8 cellular contexts compared by ENCODE assay signal in the genomic region with DNA sequence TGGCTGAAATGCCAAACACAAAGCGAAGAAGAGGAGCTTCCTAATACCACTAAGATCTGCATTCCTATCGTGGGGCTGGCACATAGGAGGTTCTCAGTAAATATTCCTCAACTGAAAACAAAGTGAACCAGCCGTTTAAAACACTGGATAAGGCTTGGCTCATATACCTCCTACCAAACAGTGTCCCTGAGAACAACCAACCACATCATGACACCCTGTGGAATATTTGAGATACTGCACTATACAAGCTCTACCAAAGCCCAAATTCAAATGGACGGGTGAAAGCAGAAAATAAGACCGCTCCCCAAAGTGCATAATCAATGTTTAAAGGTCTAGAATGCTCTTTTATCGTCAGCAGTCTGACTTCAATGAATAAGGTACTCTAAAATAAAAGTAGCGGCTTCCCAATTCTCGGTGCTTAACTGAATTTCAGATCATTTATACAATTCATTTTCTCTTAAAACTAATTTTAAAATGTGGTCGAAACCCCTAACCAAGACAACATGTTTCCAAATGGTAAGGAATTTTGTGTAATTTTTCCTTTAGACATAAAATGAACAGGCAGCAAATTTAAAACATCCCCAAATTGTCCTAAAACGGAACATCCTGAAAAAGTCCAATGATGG.
DNase-seq lines count a peak whose midpoint lies in the region; ATAC-seq, FAIRE-seq and TF ChIP-seq lines count a peak whose summit lies in the region.

No MANE protein-coding gene starts in this region.

- H3K9me3 ChIP-seq in HepG2 (ENCODE audit: low read length) (no peaks in the 10 kb centered on the region; the same call in 1 of the 2 replicates), vagina (no peaks in the 10 kb centered on the region)

- WGBS in HepG2 (ENCODE audit: low lambda C conversion rate): 15% methylated on average over 10 of the region's 10 CpGs

- H3K27ac Mint-ChIP-seq in MCF 10A (ENCODE audit: low read depth, unreplicated experiment): no peak overlapping the region

- CTCF ChIA-PET in MCF 10A (lab: Yijun Ruan, JAX): interaction anchor here (0.6 to 2.2 kb wide), 19 partner anchors 9 to 1204 kb away, joined by 3 to 11 read pairs (median 3); no protein-coding TSS in a partner anchor
- CTCF ChIA-PET in HepG2 (lab: Yijun Ruan, JAX; ENCODE audit: low intra/inter-chr PET ratio, low total read pairs): no interaction called here

- H4K20me1 ChIP-seq in HepG2 (ENCODE audit: insufficient read depth, low read length): no peaks in the 10 kb centered on the region

- no peak overlapping the region for H3K4me3 Mint-ChIP-seq in MCF 10A (ENCODE audit: unreplicated experiment)

- H3K9me3 Mint-ChIP-seq in MCF 10A (ENCODE audit: unreplicated experiment): no peaks in the 10 kb centered on the region

- no peaks in the 10 kb centered on the region for H3K4me1 Mint-ChIP-seq in MCF 10A (ENCODE audit: insufficient read depth, unreplicated experiment)

- no peak overlapping the region for H3K4me3 ChIP-seq in HepG2 (replicated peaks in 1 of 3; ENCODE audit: insufficient read depth in 1 of 3, low read depth in 2 of 3, low read length in 3 of 3)
- H3K4me3 ChIP-seq in vagina: no peak overlapping the region

- H3K36me3 Mint-ChIP-seq in MCF 10A (ENCODE audit: insufficient read depth, unreplicated experiment): no peaks in the 10 kb centered on the region

- no TSS peak for BruUV-seq in MCF 10A (replicated peaks; lab: Mats Ljungman, UMichigan)
- BruUV-seq in HepG2 (replicated peaks; lab: Mats Ljungman, UMichigan): no TSS peak

- H3K4me1 ChIP-seq in HepG2 (ENCODE audit: insufficient read depth, low read length): no peaks in the 10 kb centered on the region
- no peaks in the 10 kb centered on the region for H3K4me1 ChIP-seq in vagina

- no peaks in the 10 kb centered on the region for H3K79me2 ChIP-seq in HepG2 (ENCODE audit: insufficient read depth, low read length)

- no peak overlapping the region for H3K9ac ChIP-seq in HepG2 (ENCODE audit: insufficient read depth, low read depth, low read length)

- H3K27me3 ChIP-seq in HepG2 (ENCODE audit: control insufficient read depth in 1 of 2, insufficient read depth in 2 of 2, low read length in 2 of 2) (no peaks in the 10 kb centered on the region), vagina (no peaks in the 10 kb centered on the region)

- no peak for TF ChIP-seq POLR2A in HepG2 (IDR thresholded peaks at IDR 0.05; ENCODE audit: insufficient read depth in 1 of 2, low read depth in 2 of 2, low read length in 2 of 2)
- no peak for TF ChIP-seq POLR2A in vagina (IDR thresholded peaks at IDR 0.05)

- H3K27me3 Mint-ChIP-seq in MCF 10A (ENCODE audit: insufficient read depth, unreplicated experiment): peaks cover 41% of the 10 kb centered on the region

- TF ChIP-seq RAD21 in HepG2 (CRISPR knock-in tag; IDR thresholded peaks at IDR 0.05): peak; percentile 15; the same call in 1 of the 2 replicates

- ATAC-seq in HepG2 (peak; percentile 89), HG03565 (IDR thresholded peaks at IDR 0.05; ENCODE audit: unreplicated experiment) (no peak), GM19455 (IDR thresholded peaks at IDR 0.05; ENCODE audit: unreplicated experiment) (no peak)

- no peak overlapping the region for H3K27ac ChIP-seq in HepG2 (ENCODE audit: extremely low read length, insufficient read depth, low read length)
- no peak overlapping the region for H3K27ac ChIP-seq in vagina

- H3K4me2 ChIP-seq in HepG2 (ENCODE audit: low read depth, low read length): no peak overlapping the region

- no peak for FAIRE-seq in HepG2 (lab: Jason Lieb, UNC)

- TF ChIP-seq EP300 in HepG2 (IDR thresholded peaks at IDR 0.05; ENCODE audit: low read depth in 2 of 2, low read length in 2 of 2): no peak
- no peak for TF ChIP-seq EP300 in HepG2 (CRISPR knock-in tag; IDR thresholded peaks at IDR 0.05; ENCODE audit: borderline replicate concordance)

- in situ Hi-C loops in HepG2 (cut with HindIII; ENCODE audit: extremely low pct_ligation_motif_present, low pct_unique_long_range_greater_than_20kb): no loop called here

- no peak overlapping the region for H2AFZ ChIP-seq in HepG2 (ENCODE audit: low read length)

- peak; percentile 44 for TF ChIP-seq CTCF in MCF 10A (IDR thresholded peaks at IDR 0.05; ENCODE audit: unreplicated experiment)
- peak; percentile 49 for TF ChIP-seq CTCF in HepG2 (CRISPR knock-in tag; IDR thresholded peaks at IDR 0.05)
- TF ChIP-seq CTCF in vagina (IDR thresholded peaks at IDR 0.05): peak in 1 of 3 experiments; percentile 30

- intact Hi-C loops in MCF 10A (cut with micrococcal nuclease) (loop anchor here (1.0 to 5.0 kb wide), 4 partner anchors 142 to 1000 kb away; a partner anchor contains a TSS), HepG2 (cut with micrococcal nuclease; ENCODE audit: unreplicated experiment) (no loop called here), vagina (cut with DNase I) (no loop called here)

- DNase-seq in ELF-1 (ENCODE audit: low read depth, low spot score) (peak; percentile 32), NCI-H146 treated with DMSO at 0.1 percent for 48 hours (lab: John Stamatoyannopoulos, UW; ENCODE audit: unreplicated experiment) (peak; percentile 30), MCF 10A (ENCODE audit: unreplicated experiment) (peak; percentile 61), HepG2 (ENCODE audit: low spot score) (peak; percentile 5), vagina (ENCODE audit: extremely low spot score in 2 of 2) (no peak)
- DNase-seq in activated naive CD4-positive, alpha-beta T cell treated with anti-CD3 and anti-CD28 coated beads, Interleukin-2, amount 50 U/mL, for 16 hours: no peak

- no peaks in the 10 kb centered on the region for H3K36me3 ChIP-seq in HepG2 (replicated peaks in 1 of 2; ENCODE audit: control insufficient read depth in 1 of 2, insufficient read depth in 2 of 2, low read length in 2 of 2)
- no peaks in the 10 kb centered on the region for H3K36me3 ChIP-seq in vagina

- POLR2A ChIA-PET in MCF 10A (lab: Yijun Ruan, JAX): interaction anchor here (0.6 to 1.6 kb wide), 2 partner anchors 9 to 209 kb away, joined by 4 read pairs; no protein-coding TSS in a partner anchor
- POLR2A ChIA-PET in HepG2 (lab: Yijun Ruan, JAX): no interaction called here

TF ChIP-seq in HepG2, 621 proteins besides CTCF, POLR2A, EP300 and RAD21 (continues in another document):
- TF ChIP-seq, protein P1, sequence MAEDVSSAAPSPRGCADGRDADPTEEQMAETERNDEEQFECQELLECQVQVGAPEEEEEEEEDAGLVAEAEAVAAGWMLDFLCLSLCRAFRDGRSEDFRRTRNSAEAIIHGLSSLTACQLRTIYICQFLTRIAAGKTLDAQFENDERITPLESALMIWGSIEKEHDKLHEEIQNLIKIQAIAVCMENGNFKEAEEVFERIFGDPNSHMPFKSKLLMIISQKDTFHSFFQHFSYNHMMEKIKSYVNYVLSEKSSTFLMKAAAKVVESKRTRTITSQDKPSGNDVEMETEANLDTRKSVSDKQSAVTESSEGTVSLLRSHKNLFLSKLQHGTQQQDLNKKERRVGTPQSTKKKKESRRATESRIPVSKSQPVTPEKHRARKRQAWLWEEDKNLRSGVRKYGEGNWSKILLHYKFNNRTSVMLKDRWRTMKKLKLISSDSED (CRISPR knock-in tag; IDR thresholded peaks at IDR 0.05): no peak
- TF ChIP-seq, protein P2, sequence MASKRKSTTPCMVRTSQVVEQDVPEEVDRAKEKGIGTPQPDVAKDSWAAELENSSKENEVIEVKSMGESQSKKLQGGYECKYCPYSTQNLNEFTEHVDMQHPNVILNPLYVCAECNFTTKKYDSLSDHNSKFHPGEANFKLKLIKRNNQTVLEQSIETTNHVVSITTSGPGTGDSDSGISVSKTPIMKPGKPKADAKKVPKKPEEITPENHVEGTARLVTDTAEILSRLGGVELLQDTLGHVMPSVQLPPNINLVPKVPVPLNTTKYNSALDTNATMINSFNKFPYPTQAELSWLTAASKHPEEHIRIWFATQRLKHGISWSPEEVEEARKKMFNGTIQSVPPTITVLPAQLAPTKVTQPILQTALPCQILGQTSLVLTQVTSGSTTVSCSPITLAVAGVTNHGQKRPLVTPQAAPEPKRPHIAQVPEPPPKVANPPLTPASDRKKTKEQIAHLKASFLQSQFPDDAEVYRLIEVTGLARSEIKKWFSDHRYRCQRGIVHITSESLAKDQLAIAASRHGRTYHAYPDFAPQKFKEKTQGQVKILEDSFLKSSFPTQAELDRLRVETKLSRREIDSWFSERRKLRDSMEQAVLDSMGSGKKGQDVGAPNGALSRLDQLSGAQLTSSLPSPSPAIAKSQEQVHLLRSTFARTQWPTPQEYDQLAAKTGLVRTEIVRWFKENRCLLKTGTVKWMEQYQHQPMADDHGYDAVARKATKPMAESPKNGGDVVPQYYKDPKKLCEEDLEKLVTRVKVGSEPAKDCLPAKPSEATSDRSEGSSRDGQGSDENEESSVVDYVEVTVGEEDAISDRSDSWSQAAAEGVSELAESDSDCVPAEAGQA (IDR thresholded peaks at IDR 0.05; ENCODE audit: low read depth): no peak
- TF ChIP-seq, protein P2 (CRISPR knock-in tag; IDR thresholded peaks at IDR 0.05; ENCODE audit: borderline replicate concordance): no peak

Comparison
In these comparisons a context has a peak if more than half of its experiments do, and no peak if none do; other contexts are left out.
1. DNase-seq: peak in ELF-1 (single experiment), NCI-H146 treated with DMSO at 0.1 percent for 48 hours (single experiment), MCF 10A (single experiment) and HepG2 (single experiment); none in activated naive CD4-positive, alpha-beta T cell treated with anti-CD3 and anti-CD28 coated beads, Interleukin-2, amount 50 U/mL, for 16 hours (single experiment) and vagina (0 of 2).